ENCODE assay signal across 21 cellular contexts in genomic region chr6:88473622-88474021, GRCh38.
"Had no signal": no experiment of that assay in that cellular context is flagged by ENCODE, and none has a peak within 500 bp of the region (broad histone marks: within the 10 kb centered on the region; RNA-seq: fewer than 3 reads in every experiment).

No MANE protein-coding gene starts in this region.

- H3K4me2 ChIP-seq: SK-N-SH had no signal

- H3K9me3 ChIP-seq: SJSA1, SK-N-SH had no signal

- DNase-seq: KBM-7, MV-4-11, NCI-H1048, NCI-H1105, NCI-H1436 treated with DMSO at 0.1 percent for 48 hours, NCI-H1694, NCI-H187 treated with DMSO at 0.1 percent for 48 hours, NCI-H2029 treated with DMSO at 0.1 percent for 48 hours, NCI-H2171, NCI-H345, NCI-H446 treated with DMSO at 0.1 percent for 48 hours, NCI-H510A treated with DMSO at 0.1 percent for 48 hours, NCI-H69, NCI-H774, Right ventricle myocardium superior, RPMI8226, SIG-M5, SK-N-SH, SW 1271, T-cell had no signal

- H3K9ac ChIP-seq: SK-N-SH had no signal

- H3K4me3 ChIP-seq: SJSA1 had no signal

- H3K27ac ChIP-seq: SJSA1 had no signal

- H3K9me2 ChIP-seq: SK-N-SH had no signal

- H3K36me3 ChIP-seq: SJSA1 had no signal
